Comparison of ENCODE assay signal across 9 cellular contexts in genomic region chr13:39232999-39233398, GRCh38.
"Had no signal": no experiment of that assay in that cellular context is flagged by ENCODE, and none has a peak within 500 bp of the region (broad histone marks: within the 10 kb centered on the region; RNA-seq: fewer than 3 reads in every experiment).

No MANE protein-coding gene starts in this region.

- ATAC-seq: HCT116, K562 had no signal

- H3K36me3 ChIP-seq: HAP-1 had no signal

- H3K9me3 Mint-ChIP-seq: HFFc6 had no signal

- FAIRE-seq: K562 had no signal

- H3K9me3 ChIP-seq: HAP-1 had no signal

- H3K27ac Mint-ChIP-seq: HFFc6 had no signal

- H3K4me3 Mint-ChIP-seq: HFFc6 had no signal

- H3K9ac ChIP-seq: GM23248 had no signal

- H2AFZ ChIP-seq: GM23248 had no signal

- DNase-seq: GM23248, GOT3, H7, HFFc6, IMR-90 had no signal

- H3K27ac ChIP-seq: GM23248, HL-60 had no signal

- H3K4me3 ChIP-seq: GM23248, HAP-1, K562 had no signal
